In genomic region chr12:76037130-76038105, GRCh38 we compare ENCODE assay signal across 1 cellular context.
A peak's percentile ranks its signal among the peaks of the same experiment; 100 is the strongest.
TF ChIP-seq lines count a peak whose summit lies in the region.

No MANE protein-coding gene starts in this region.

TF ChIP-seq in HepG2, 621 proteins besides CTCF, POLR2A, EP300 and RAD21 (continued from another document):
- TF ChIP-seq ZBTB10 (CRISPR knock-in tag; IDR thresholded peaks at IDR 0.05; ENCODE audit: borderline replicate concordance) (no peak), ZNF547 (CRISPR knock-in tag; IDR thresholded peaks at IDR 0.05) (no peak), MED1 (CRISPR knock-in tag; IDR thresholded peaks at IDR 0.05) (0 out of 2 replicates have a peak, but pooled peaks have one; percentile 21), TIGD3 (CRISPR knock-in tag; IDR thresholded peaks at IDR 0.05; ENCODE audit: borderline replicate concordance) (no peak), ATF7-NPFF (CRISPR knock-in tag; IDR thresholded peaks at IDR 0.05; ENCODE audit: low read depth) (no peak), CHD4 (IDR thresholded peaks at IDR 0.05; ENCODE audit: borderline replicate concordance, low read length) (no peak), AKNA (CRISPR knock-in tag; IDR thresholded peaks at IDR 0.05; ENCODE audit: borderline replicate concordance) (no peak), ZNF225 (CRISPR knock-in tag; IDR thresholded peaks at IDR 0.05) (no peak), SAP130 (CRISPR knock-in tag; IDR thresholded peaks at IDR 0.05; ENCODE audit: low read depth) (no peak), XRCC5 (optimal IDR thresholded peaks at IDR 0.05; ENCODE audit: low read length) (no peak), TFAP4 (IDR thresholded peaks at IDR 0.05; ENCODE audit: borderline replicate concordance, low read depth) (no peak)
